13 cellular contexts compared by ENCODE assay signal in genomic region chr7:151808296-151809155, GRCh38.
DNase-seq lines count a peak whose midpoint lies in the region; ATAC-seq and TF ChIP-seq lines count a peak whose summit lies in the region.
"Had no signal": no experiment of that assay in that cellular context is flagged by ENCODE, and none has a peak within 500 bp of the region (broad histone marks: within the 10 kb centered on the region; RNA-seq: fewer than 3 reads in every experiment).

No MANE protein-coding gene starts in this region.

- H3K36me3 ChIP-seq in BE2C: no peaks in the 10 kb centered on the region
- H3K36me3 ChIP-seq in WERI-Rb-1: no peaks in the 10 kb centered on the region
- no peaks in the 10 kb centered on the region for H3K36me3 ChIP-seq in liver (ENCODE audit: control insufficient read depth in 4 of 4, insufficient read depth in 3 of 4, low read depth in 1 of 4, low read length in 3 of 4)
- H3K36me3 ChIP-seq: left ventricle myocardium inferior had no signal

- DNase-seq in BE2C: peak; percentile 68
- DNase-seq in HT1080 (ENCODE audit: low read depth): peak; percentile 85
- DNase-seq in WERI-Rb-1: peak; percentile 54
- no peak for DNase-seq in activated CD4-positive, CD25-positive, alpha-beta regulatory T cell (lab: John Stamatoyannopoulos, UW)
- DNase-seq in AML-193 (lab: John Stamatoyannopoulos, UW): no peak
- DNase-seq: IMR-90, left ventricle myocardium inferior had no signal

- WGBS in liver: 83% methylated on average over 25 of the region's 25 CpGs

- peak overlapping the region; percentile 50 for H3K27ac ChIP-seq in WERI-Rb-1
- H3K27ac ChIP-seq in liver (ENCODE audit: low read depth in 1 of 2, low read length in 2 of 2): peak overlapping the region; percentile 48 to 63
- H3K27ac ChIP-seq: C4-2B, left ventricle myocardium inferior, skin epidermis, VCaP had no signal

- TF ChIP-seq RAD21 in liver (IDR thresholded peaks at IDR 0.05): peak in 1 of 2 donors; percentile 25

- TF ChIP-seq CTCF in BE2C (IDR thresholded peaks at IDR 0.05; ENCODE audit: low read depth, low read length) (no peak), WERI-Rb-1 (IDR thresholded peaks at IDR 0.05; ENCODE audit: low read depth, low read length) (no peak), liver (IDR thresholded peaks at IDR 0.05; ENCODE audit: low read depth, low read length, missing input control) (no peak)

- no peaks in the 10 kb centered on the region for H3K4me1 ChIP-seq in BE2C
- H3K4me1 ChIP-seq in liver (ENCODE audit: control insufficient read depth in 4 of 4, insufficient read depth in 4 of 4, low read length in 3 of 4): peaks cover 9 to 44% (median 26%) of the 10 kb centered on the region in 4 donors

- H3K9ac ChIP-seq in liver (ENCODE audit: low read depth in 1 of 2, low read length in 2 of 2): no peak overlapping the region

- H3K4me3 ChIP-seq in BE2C (ENCODE audit: low read depth, low read length): no peak overlapping the region
- no peak overlapping the region for H3K4me3 ChIP-seq in WERI-Rb-1 (ENCODE audit: low read depth, low read length)
- H3K4me3 ChIP-seq in liver (ENCODE audit: low read depth in 1 of 3, low read length in 3 of 3): no peak overlapping the region
- H3K4me3 ChIP-seq: left ventricle myocardium inferior, skin epidermis had no signal

- no peak for ATAC-seq in HG02678 (IDR thresholded peaks at IDR 0.05; ENCODE audit: unreplicated experiment)
- no peak for ATAC-seq in GM18858 (IDR thresholded peaks at IDR 0.05; ENCODE audit: unreplicated experiment)

- H3K27me3 ChIP-seq in BE2C: no peaks in the 10 kb centered on the region
- no peaks in the 10 kb centered on the region for H3K27me3 ChIP-seq in WERI-Rb-1 (ENCODE audit: insufficient read depth, low read depth, severe bottlenecking)
- H3K27me3 ChIP-seq in liver (ENCODE audit: control insufficient read depth in 4 of 4, insufficient read depth in 4 of 4, low read length in 3 of 4): no peaks in the 10 kb centered on the region

- no peaks in the 10 kb centered on the region for H3K9me3 ChIP-seq in BE2C
- no peaks in the 10 kb centered on the region for H3K9me3 ChIP-seq in WERI-Rb-1 (ENCODE audit: severe bottlenecking)
- H3K9me3 ChIP-seq in liver (ENCODE audit: control insufficient read depth in 4 of 4, low read length in 3 of 4): no peaks in the 10 kb centered on the region
- H3K9me3 ChIP-seq: left ventricle myocardium inferior had no signal

TF ChIP-seq in liver, 16 proteins besides CTCF, POLR2A, EP300 and RAD21:
- TF ChIP-seq YY1 (IDR thresholded peaks at IDR 0.05) (peak; percentile 64), GABPA (IDR thresholded peaks at IDR 0.05 in 1 of 2, conservative IDR thresholded peaks at IDR 0.05 in 1 of 2) (no peak), SP1 (IDR thresholded peaks at IDR 0.05) (peak; percentile 66), FOXA2 (IDR thresholded peaks at IDR 0.05) (peak; percentile 36), NR2F2 (IDR thresholded peaks at IDR 0.05) (no peak), HNF4G (IDR thresholded peaks at IDR 0.05) (peak; percentile 68), FOXA1 (IDR thresholded peaks at IDR 0.05) (no peak), REST (IDR thresholded peaks at IDR 0.05) (peak; percentile 33), HNF4A (conservative IDR thresholded peaks at IDR 0.05) (peak; percentile 87 to 88), TAF1 (conservative IDR thresholded peaks at IDR 0.05) (no peak), JUND (IDR thresholded peaks at IDR 0.05) (peak in 1 of 2 donors; percentile 50), RXRA (IDR thresholded peaks at IDR 0.05) (peak; percentile 28 to 60), MAX (IDR thresholded peaks at IDR 0.05) (peak; percentile 27), ZBTB33 (IDR thresholded peaks at IDR 0.05) (no peak), ATF3 (IDR thresholded peaks at IDR 0.05) (no peak), EGR1 (IDR thresholded peaks at IDR 0.05; ENCODE audit: low read depth in 2 of 2) (no peak)

Comparison
In these comparisons a context has a peak if more than half of its experiments do, and no peak if none do; other contexts are left out.
1. DNase-seq: peak in BE2C (single experiment), HT1080 (single experiment) and WERI-Rb-1 (single experiment); none in activated CD4-positive, CD25-positive, alpha-beta regulatory T cell (0 of 4) and AML-193 (0 of 2).